ENCODE assay signal across 30 cellular contexts in genomic region chr14:34620115-34620514, GRCh38. TPM values are rescaled to one million over a fixed set of nuclear protein-coding genes. Genes with fewer than 3 reads are reported as not detected.
A peak's percentile ranks its signal among the peaks of the same experiment; 100 is the strongest.
DNase-seq lines count a peak whose midpoint lies in the region; ATAC-seq and TF ChIP-seq lines count a peak whose summit lies in the region.
"Had no signal": no experiment of that assay in that cellular context is flagged by ENCODE, and none has a peak within 500 bp of the region (broad histone marks: within the 10 kb centered on the region; RNA-seq: fewer than 3 reads in every experiment).

No MANE protein-coding gene starts in this region.

- no peaks in the 10 kb centered on the region for H3K9me3 Mint-ChIP-seq in activated CD4-positive, alpha-beta memory T cell treated with anti-CD3 and anti-CD28 coated beads, Interleukin-2, amount 10 ng/mL, durations not matched to agents 7 days and 5 days
- H3K9me3 Mint-ChIP-seq in immature natural killer cell (no peaks in the 10 kb centered on the region), progenitor cell of endocrine pancreas (ENCODE audit: low read depth) (no peaks in the 10 kb centered on the region), MCF 10A (ENCODE audit: unreplicated experiment) (no peaks in the 10 kb centered on the region)
- H3K9me3 Mint-ChIP-seq: activated naive CD4-positive, alpha-beta T cell treated with anti-CD3 and anti-CD28 coated beads, Interleukin-2, amount 50 U/mL, for 24 hours; HFFc6; IgD-negative memory B cell had no signal

- H3K36me3 Mint-ChIP-seq in activated CD4-positive, alpha-beta memory T cell treated with anti-CD3 and anti-CD28 coated beads, Interleukin-2, amount 10 ng/mL, durations not matched to agents 7 days and 5 days (ENCODE audit: low read depth): peaks cover 60% of the 10 kb centered on the region
- H3K36me3 Mint-ChIP-seq in immature natural killer cell (peaks cover 4 to 13% (median 11%) of the 10 kb centered on the region in 3 donors), progenitor cell of endocrine pancreas (ENCODE audit: insufficient read depth) (peaks cover 20% of the 10 kb centered on the region), MCF 10A (ENCODE audit: insufficient read depth, unreplicated experiment) (peaks cover 55% of the 10 kb centered on the region)

- H3K27ac Mint-ChIP-seq in activated CD4-positive, alpha-beta memory T cell treated with anti-CD3 and anti-CD28 coated beads, Interleukin-2, amount 10 ng/mL, durations not matched to agents 7 days and 5 days: peak overlapping the region; percentile 10
- H3K27ac Mint-ChIP-seq in immature natural killer cell (peak overlapping the region; percentile 16 to 87 (median 74)), progenitor cell of endocrine pancreas (peak overlapping the region; percentile 8), MCF 10A (ENCODE audit: low read depth, unreplicated experiment) (no peak overlapping the region)
- H3K27ac Mint-ChIP-seq: activated naive CD4-positive, alpha-beta T cell treated with anti-CD3 and anti-CD28 coated beads, Interleukin-2, amount 50 U/mL, for 24 hours; HFFc6 had no signal

- ATAC-seq in GM19395 (IDR thresholded peaks at IDR 0.05; ENCODE audit: unreplicated experiment) (no peak), HG03442 (IDR thresholded peaks at IDR 0.05; ENCODE audit: unreplicated experiment) (no peak)
- ATAC-seq: psoas muscle had no signal

- no peaks in the 10 kb centered on the region for H3K27me3 Mint-ChIP-seq in activated CD4-positive, alpha-beta memory T cell treated with anti-CD3 and anti-CD28 coated beads, Interleukin-2, amount 10 ng/mL, durations not matched to agents 7 days and 5 days
- H3K27me3 Mint-ChIP-seq in immature natural killer cell (ENCODE audit: low read depth in 3 of 3) (peaks cover 0 to 3% (median 0%) of the 10 kb centered on the region in 3 donors), progenitor cell of endocrine pancreas (no peaks in the 10 kb centered on the region), MCF 10A (ENCODE audit: insufficient read depth, unreplicated experiment) (no peaks in the 10 kb centered on the region)
- H3K27me3 Mint-ChIP-seq: activated naive CD4-positive, alpha-beta T cell treated with anti-CD3 and anti-CD28 coated beads, Interleukin-2, amount 50 U/mL, for 24 hours; IgD-negative memory B cell had no signal

- POLR2A ChIA-PET in RWPE1 (lab: Yijun Ruan, JAX; ENCODE audit: low non-redundant PET) (no interaction called here), MCF 10A (lab: Yijun Ruan, JAX) (no interaction called here)
- POLR2A ChIA-PET in activated CD4-positive, alpha-beta memory T cell treated with anti-CD3 and anti-CD28 coated beads, Interleukin-2, amount 10 ng/mL, durations not matched to agents 7 days and 5 days (lab: Charles Lee): interaction anchor here (1.4 kb wide), 1 partner anchor 10 kb away, joined by 5 read pairs; the partner anchor contains the start of gene SNX6

- H3K27ac ChIP-seq in RWPE1: peak overlapping the region; percentile 9; the same call in 1 of the 2 replicates
- H3K27ac ChIP-seq: left ventricle myocardium inferior, psoas muscle, upper lobe of left lung, VCaP had no signal

- intact Hi-C loops in MCF 10A (cut with micrococcal nuclease): no loop called here

- no peak for TF ChIP-seq CTCF in RWPE1 (conservative IDR thresholded peaks at IDR 0.05; ENCODE audit: low read depth)
- TF ChIP-seq CTCF in progenitor cell of endocrine pancreas (IDR thresholded peaks at IDR 0.05; ENCODE audit: unreplicated experiment): no peak
- no peak for TF ChIP-seq CTCF in MCF 10A (IDR thresholded peaks at IDR 0.05; ENCODE audit: unreplicated experiment)

- BruUV-seq in MCF 10A (replicated peaks; lab: Mats Ljungman, UMichigan): no TSS peak

- CTCF ChIA-PET in RWPE1 (lab: Yijun Ruan, JAX) (interaction anchor here (0.6 kb wide), 2 partner anchors 180 to 1054 kb away, joined by 3 to 5 read pairs; no protein-coding TSS in a partner anchor), MCF 10A (lab: Yijun Ruan, JAX) (interaction anchor here (0.6 kb wide), 1 partner anchor 94 kb away, joined by 3 read pairs; no protein-coding TSS in a partner anchor)
- CTCF ChIA-PET in activated CD4-positive, alpha-beta memory T cell treated with anti-CD3 and anti-CD28 coated beads, Interleukin-2, amount 10 ng/mL, durations not matched to agents 7 days and 5 days (lab: Charles Lee): no interaction called here

- peaks cover 44% of the 10 kb centered on the region for H3K4me1 Mint-ChIP-seq in activated CD4-positive, alpha-beta memory T cell treated with anti-CD3 and anti-CD28 coated beads, Interleukin-2, amount 10 ng/mL, durations not matched to agents 7 days and 5 days
- peaks cover 46 to 68% of the 10 kb centered on the region in 2 donors for H3K4me1 Mint-ChIP-seq in immature natural killer cell
- peaks cover 5% of the 10 kb centered on the region for H3K4me1 Mint-ChIP-seq in progenitor cell of endocrine pancreas (ENCODE audit: low read depth)
- peaks cover 17% of the 10 kb centered on the region for H3K4me1 Mint-ChIP-seq in MCF 10A (ENCODE audit: insufficient read depth, unreplicated experiment)

- no peak overlapping the region for H3K4me3 Mint-ChIP-seq in activated CD4-positive, alpha-beta memory T cell treated with anti-CD3 and anti-CD28 coated beads, Interleukin-2, amount 10 ng/mL, durations not matched to agents 7 days and 5 days
- H3K4me3 Mint-ChIP-seq in immature natural killer cell (no peak overlapping the region), progenitor cell of endocrine pancreas (ENCODE audit: low read depth) (no peak overlapping the region), MCF 10A (ENCODE audit: unreplicated experiment) (no peak overlapping the region)
- H3K4me3 Mint-ChIP-seq: activated naive CD4-positive, alpha-beta T cell treated with anti-CD3 and anti-CD28 coated beads, Interleukin-2, amount 50 U/mL, for 24 hours; HFFc6; IgD-negative memory B cell had no signal

- DNase-seq in RWPE1 (ENCODE audit: low spot score) (no peak), immature natural killer cell (no peak), progenitor cell of endocrine pancreas (ENCODE audit: low spot score, unreplicated experiment) (no peak), MCF 10A (ENCODE audit: unreplicated experiment) (no peak)
- DNase-seq in activated CD4-positive, alpha-beta memory T cell treated with anti-CD3 and anti-CD28 coated beads, Interleukin-2, amount 10 ng/mL, durations not matched to agents 7 days and 5 days: no peak
- DNase-seq: activated CD4-positive, alpha-beta T cell treated with anti-CD3 and anti-CD28 coated beads for 48 hours; aorta; C1 segment of cervical spinal cord; cortex of kidney; DND-41; effector memory CD4-positive, alpha-beta T cell; glutamatergic neuron; GOT3; HFFc6; left ventricle myocardium inferior; mesendoderm; NCI-H1092; NCI-H1694 treated with DMSO at 0.1 percent for 48 hours; nucleus accumbens; psoas muscle; SIG-M5; stimulated activated CD4-positive, alpha-beta T cell treated with anti-CD3 and anti-CD28 coated beads, Interleukin-4, amount 100 ng/mL, for 4 hours; substantia nigra; T-helper 9 cell; upper lobe of left lung had no signal

RNA-seq across cellular contexts. Expression of gene SNX6, which starts 9.8 kb away (rescaled TPM):
- total RNA-seq in activated CD4-positive, alpha-beta memory T cell treated with anti-CD3 and anti-CD28 coated beads, Interleukin-2, amount 10 ng/mL, durations not matched to agents 7 days and 5 days: 100 to 1,000 TPM; 112 to 117 TPM
- 100 to 1,000 TPM; 141 to 174 (median 149) TPM for polyA plus RNA-seq in immature natural killer cell
- total RNA-seq in progenitor cell of endocrine pancreas (73.4 and 79.5 TPM in 2 replicates), MCF 10A (2022) (72.5 and 85.9 TPM in 2 replicates)
